1 cellular context compared by ENCODE assay signal in the genomic region with DNA sequence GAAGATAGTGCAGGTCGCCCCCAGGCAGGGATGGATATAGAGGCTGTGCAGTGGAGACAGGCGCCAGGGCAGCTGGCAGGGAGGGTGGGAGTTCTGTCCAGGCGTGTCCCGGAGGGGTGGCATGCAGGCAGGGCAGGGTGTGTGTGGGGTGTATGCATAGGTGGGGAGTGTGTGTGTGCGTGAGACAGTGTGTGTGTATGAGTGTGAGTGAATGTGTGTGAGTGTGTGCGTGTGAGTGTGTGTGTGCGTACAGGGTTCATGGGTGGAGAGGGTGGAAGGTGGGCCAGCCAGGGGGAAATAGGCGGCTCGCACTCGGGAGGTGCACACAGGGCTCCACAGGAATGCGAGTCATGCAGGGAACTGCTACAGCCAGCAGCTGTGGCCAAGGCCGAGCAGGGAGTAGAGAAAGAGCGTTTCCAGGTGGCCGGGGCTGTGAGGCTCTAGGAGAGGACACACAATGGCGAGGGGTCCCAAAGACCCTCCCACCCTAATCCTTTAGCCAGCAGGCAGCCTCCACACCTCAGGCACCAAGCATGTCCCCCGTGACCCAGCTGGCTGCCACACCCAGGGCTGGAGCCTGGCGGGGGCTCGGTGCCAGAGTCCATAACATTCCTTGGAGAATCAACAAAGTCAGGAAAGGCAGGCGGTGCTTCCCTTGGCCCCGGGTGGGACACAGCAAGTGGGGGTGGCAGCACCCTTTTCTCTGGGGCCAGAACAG.
TF ChIP-seq lines count a peak whose summit lies in the region.

No MANE protein-coding gene starts in this region.

TF ChIP-seq in HepG2, 621 proteins besides CTCF, POLR2A, EP300 and RAD21 (continued from another document and continues in another):
- TF ChIP-seq ZNF761 (CRISPR knock-in tag; conservative IDR thresholded peaks at IDR 0.05) (0 out of 2 replicates have a peak, but pooled peaks have one; percentile 40), POGZ (CRISPR knock-in tag; IDR thresholded peaks at IDR 0.05) (0 out of 2 replicates have a peak, but pooled peaks have one; percentile 24), ZBTB38 (CRISPR knock-in tag; IDR thresholded peaks at IDR 0.05) (no peak; the same call in 1 of the 2 replicates), ARNT (IDR thresholded peaks at IDR 0.05) (no peak), RBFOX2 (IDR thresholded peaks at IDR 0.05; ENCODE audit: low read depth, low read length) (peak; percentile 44), ATM (IDR thresholded peaks at IDR 0.05; ENCODE audit: borderline replicate concordance) (0 out of 2 replicates have a peak, but pooled peaks have one; percentile 53), KAT8 (CRISPR knock-in tag; IDR thresholded peaks at IDR 0.05) (peak; percentile 57), NPAS2 (CRISPR knock-in tag; IDR thresholded peaks at IDR 0.05; ENCODE audit: borderline replicate concordance) (no peak), ARNTL (CRISPR knock-in tag; IDR thresholded peaks at IDR 0.05) (no peak), ZNF543 (CRISPR knock-in tag; IDR thresholded peaks at IDR 0.05) (peak; percentile 53), AHR (CRISPR knock-in tag; IDR thresholded peaks at IDR 0.05) (peak; percentile 16; the same call in 1 of the 2 replicates), MTF1 (CRISPR knock-in tag; IDR thresholded peaks at IDR 0.05) (no peak), ZNF549 (CRISPR knock-in tag; IDR thresholded peaks at IDR 0.05) (no peak), ZNF781 (CRISPR knock-in tag; IDR thresholded peaks at IDR 0.05; ENCODE audit: borderline replicate concordance, not compliant biosample characterization) (no peak), CCAR2 (optimal IDR thresholded peaks at IDR 0.05; ENCODE audit: low read depth, low read length) (no peak), ZNF296 (CRISPR knock-in tag; conservative IDR thresholded peaks at IDR 0.05) (peak; percentile 33; the same call in 1 of the 2 replicates), WIZ (CRISPR knock-in tag; IDR thresholded peaks at IDR 0.05) (no peak), ZFP1 (CRISPR knock-in tag; IDR thresholded peaks at IDR 0.05) (no peak), ZNF292 (CRISPR knock-in tag; IDR thresholded peaks at IDR 0.05; ENCODE audit: borderline replicate concordance, low read depth) (peak; percentile 16; the same call in 1 of the 2 replicates), ZNF678 (CRISPR knock-in tag; IDR thresholded peaks at IDR 0.05) (no peak), ZBTB42 (CRISPR knock-in tag; IDR thresholded peaks at IDR 0.05) (no peak), SP5 (CRISPR knock-in tag; IDR thresholded peaks at IDR 0.05; ENCODE audit: borderline replicate concordance, low read depth) (0 out of 2 replicates have a peak, but pooled peaks have one; percentile 46), ISX (CRISPR knock-in tag; conservative IDR thresholded peaks at IDR 0.05) (no peak), MTF2 (CRISPR knock-in tag; IDR thresholded peaks at IDR 0.05; ENCODE audit: borderline replicate concordance) (no peak), ZNF567 (CRISPR knock-in tag; IDR thresholded peaks at IDR 0.05; ENCODE audit: borderline replicate concordance) (no peak), ZNF550 (CRISPR knock-in tag; IDR thresholded peaks at IDR 0.05; ENCODE audit: borderline replicate concordance) (peak; percentile 45; the same call in 1 of the 2 replicates), ZNF180 (CRISPR knock-in tag; IDR thresholded peaks at IDR 0.05; ENCODE audit: borderline replicate concordance, low read depth) (no peak), HDAC1 (CRISPR knock-in tag; IDR thresholded peaks at IDR 0.05) (peak; percentile 62), ZNF441 (CRISPR knock-in tag; IDR thresholded peaks at IDR 0.05; ENCODE audit: borderline replicate concordance) (no peak), PCBP2 (optimal IDR thresholded peaks at IDR 0.05; ENCODE audit: low read depth, low read length, poor library complexity, severe bottlenecking) (no peak), ZNF776 (CRISPR knock-in tag; IDR thresholded peaks at IDR 0.05) (no peak), ZNF619 (CRISPR knock-in tag; IDR thresholded peaks at IDR 0.05) (peak; percentile 22; the same call in 1 of the 2 replicates), STAT5B (CRISPR knock-in tag; IDR thresholded peaks at IDR 0.05) (no peak), SMARCE1 (IDR thresholded peaks at IDR 0.05; ENCODE audit: borderline replicate concordance) (no peak), REPIN1 (CRISPR knock-in tag; IDR thresholded peaks at IDR 0.05; ENCODE audit: borderline replicate concordance, low read depth) (no peak; the same call in 1 of the 2 replicates), LCORL (IDR thresholded peaks at IDR 0.05) (no peak), LCORL (CRISPR knock-in tag; IDR thresholded peaks at IDR 0.05) (peak; percentile 85), ZNF614 (CRISPR knock-in tag; IDR thresholded peaks at IDR 0.05; ENCODE audit: borderline replicate concordance) (no peak), MED8 (CRISPR knock-in tag; IDR thresholded peaks at IDR 0.05; ENCODE audit: insufficient replicate concordance) (no peak), ZKSCAN8 (CRISPR knock-in tag; IDR thresholded peaks at IDR 0.05; ENCODE audit: borderline replicate concordance) (no peak), ZFP36 (IDR thresholded peaks at IDR 0.05; ENCODE audit: borderline replicate concordance, low read depth, low read length, partially characterized antibody) (no peak), GATA4 (IDR thresholded peaks at IDR 0.05; ENCODE audit: borderline replicate concordance, low read depth) (no peak), HOXA9 (CRISPR knock-in tag; IDR thresholded peaks at IDR 0.05; ENCODE audit: borderline replicate concordance) (no peak), ZNF558 (CRISPR knock-in tag; IDR thresholded peaks at IDR 0.05; ENCODE audit: borderline replicate concordance) (no peak; the same call in 1 of the 2 replicates), ZNF746 (CRISPR knock-in tag; IDR thresholded peaks at IDR 0.05) (peak; percentile 22; the same call in 1 of the 2 replicates)
- TF ChIP-seq, protein P1, sequence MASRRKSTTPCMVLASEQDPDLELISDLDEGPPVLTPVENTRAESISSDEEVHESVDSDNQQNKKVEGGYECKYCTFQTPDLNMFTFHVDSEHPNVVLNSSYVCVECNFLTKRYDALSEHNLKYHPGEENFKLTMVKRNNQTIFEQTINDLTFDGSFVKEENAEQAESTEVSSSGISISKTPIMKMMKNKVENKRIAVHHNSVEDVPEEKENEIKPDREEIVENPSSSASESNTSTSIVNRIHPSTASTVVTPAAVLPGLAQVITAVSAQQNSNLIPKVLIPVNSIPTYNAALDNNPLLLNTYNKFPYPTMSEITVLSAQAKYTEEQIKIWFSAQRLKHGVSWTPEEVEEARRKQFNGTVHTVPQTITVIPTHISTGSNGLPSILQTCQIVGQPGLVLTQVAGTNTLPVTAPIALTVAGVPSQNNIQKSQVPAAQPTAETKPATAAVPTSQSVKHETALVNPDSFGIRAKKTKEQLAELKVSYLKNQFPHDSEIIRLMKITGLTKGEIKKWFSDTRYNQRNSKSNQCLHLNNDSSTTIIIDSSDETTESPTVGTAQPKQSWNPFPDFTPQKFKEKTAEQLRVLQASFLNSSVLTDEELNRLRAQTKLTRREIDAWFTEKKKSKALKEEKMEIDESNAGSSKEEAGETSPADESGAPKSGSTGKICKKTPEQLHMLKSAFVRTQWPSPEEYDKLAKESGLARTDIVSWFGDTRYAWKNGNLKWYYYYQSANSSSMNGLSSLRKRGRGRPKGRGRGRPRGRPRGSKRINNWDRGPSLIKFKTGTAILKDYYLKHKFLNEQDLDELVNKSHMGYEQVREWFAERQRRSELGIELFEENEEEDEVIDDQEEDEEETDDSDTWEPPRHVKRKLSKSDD (CRISPR knock-in tag; IDR thresholded peaks at IDR 0.05; ENCODE audit: low read depth), result no peak; the same call in 1 of the 2 replicates
- TF ChIP-seq, protein P2, sequence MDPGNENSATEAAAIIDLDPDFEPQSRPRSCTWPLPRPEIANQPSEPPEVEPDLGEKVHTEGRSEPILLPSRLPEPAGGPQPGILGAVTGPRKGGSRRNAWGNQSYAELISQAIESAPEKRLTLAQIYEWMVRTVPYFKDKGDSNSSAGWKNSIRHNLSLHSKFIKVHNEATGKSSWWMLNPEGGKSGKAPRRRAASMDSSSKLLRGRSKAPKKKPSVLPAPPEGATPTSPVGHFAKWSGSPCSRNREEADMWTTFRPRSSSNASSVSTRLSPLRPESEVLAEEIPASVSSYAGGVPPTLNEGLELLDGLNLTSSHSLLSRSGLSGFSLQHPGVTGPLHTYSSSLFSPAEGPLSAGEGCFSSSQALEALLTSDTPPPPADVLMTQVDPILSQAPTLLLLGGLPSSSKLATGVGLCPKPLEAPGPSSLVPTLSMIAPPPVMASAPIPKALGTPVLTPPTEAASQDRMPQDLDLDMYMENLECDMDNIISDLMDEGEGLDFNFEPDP (CRISPR knock-in tag; conservative IDR thresholded peaks at IDR 0.05), result no peak
- TF ChIP-seq, protein P3, sequence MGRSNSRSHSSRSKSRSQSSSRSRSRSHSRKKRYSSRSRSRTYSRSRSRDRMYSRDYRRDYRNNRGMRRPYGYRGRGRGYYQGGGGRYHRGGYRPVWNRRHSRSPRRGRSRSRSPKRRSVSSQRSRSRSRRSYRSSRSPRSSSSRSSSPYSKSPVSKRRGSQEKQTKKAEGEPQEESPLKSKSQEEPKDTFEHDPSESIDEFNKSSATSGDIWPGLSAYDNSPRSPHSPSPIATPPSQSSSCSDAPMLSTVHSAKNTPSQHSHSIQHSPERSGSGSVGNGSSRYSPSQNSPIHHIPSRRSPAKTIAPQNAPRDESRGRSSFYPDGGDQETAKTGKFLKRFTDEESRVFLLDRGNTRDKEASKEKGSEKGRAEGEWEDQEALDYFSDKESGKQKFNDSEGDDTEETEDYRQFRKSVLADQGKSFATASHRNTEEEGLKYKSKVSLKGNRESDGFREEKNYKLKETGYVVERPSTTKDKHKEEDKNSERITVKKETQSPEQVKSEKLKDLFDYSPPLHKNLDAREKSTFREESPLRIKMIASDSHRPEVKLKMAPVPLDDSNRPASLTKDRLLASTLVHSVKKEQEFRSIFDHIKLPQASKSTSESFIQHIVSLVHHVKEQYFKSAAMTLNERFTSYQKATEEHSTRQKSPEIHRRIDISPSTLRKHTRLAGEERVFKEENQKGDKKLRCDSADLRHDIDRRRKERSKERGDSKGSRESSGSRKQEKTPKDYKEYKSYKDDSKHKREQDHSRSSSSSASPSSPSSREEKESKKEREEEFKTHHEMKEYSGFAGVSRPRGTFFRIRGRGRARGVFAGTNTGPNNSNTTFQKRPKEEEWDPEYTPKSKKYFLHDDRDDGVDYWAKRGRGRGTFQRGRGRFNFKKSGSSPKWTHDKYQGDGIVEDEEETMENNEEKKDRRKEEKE (IDR thresholded peaks at IDR 0.05), result no peak
- TF ChIP-seq, protein P4, sequence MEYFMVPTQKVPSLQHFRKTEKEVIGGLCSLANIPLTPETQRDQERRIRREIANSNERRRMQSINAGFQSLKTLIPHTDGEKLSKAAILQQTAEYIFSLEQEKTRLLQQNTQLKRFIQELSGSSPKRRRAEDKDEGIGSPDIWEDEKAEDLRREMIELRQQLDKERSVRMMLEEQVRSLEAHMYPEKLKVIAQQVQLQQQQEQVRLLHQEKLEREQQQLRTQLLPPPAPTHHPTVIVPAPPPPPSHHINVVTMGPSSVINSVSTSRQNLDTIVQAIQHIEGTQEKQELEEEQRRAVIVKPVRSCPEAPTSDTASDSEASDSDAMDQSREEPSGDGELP (IDR thresholded peaks at IDR 0.05; ENCODE audit: borderline replicate concordance, low read depth), result peak; percentile 96
- TF ChIP-seq, protein P5, sequence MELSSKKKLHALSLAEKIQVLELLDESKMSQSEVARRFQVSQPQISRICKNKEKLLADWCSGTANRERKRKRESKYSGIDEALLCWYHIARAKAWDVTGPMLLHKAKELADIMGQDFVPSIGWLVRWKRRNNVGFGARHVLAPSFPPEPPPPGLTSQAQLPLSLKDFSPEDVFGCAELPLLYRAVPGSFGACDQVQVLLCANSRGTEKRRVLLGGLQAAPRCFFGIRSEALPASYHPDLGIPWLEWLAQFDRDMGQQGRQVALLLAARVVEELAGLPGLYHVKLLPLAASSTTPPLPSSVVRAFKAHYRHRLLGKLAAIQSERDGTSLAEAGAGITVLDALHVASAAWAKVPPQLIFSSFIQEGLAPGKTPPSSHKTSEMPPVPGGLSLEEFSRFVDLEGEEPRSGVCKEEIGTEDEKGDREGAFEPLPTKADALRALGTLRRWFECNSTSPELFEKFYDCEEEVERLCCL (CRISPR knock-in tag; IDR thresholded peaks at IDR 0.05; ENCODE audit: borderline replicate concordance), result 0 out of 2 replicates have a peak, but pooled peaks have one; percentile 32
- TF ChIP-seq, protein P6, sequence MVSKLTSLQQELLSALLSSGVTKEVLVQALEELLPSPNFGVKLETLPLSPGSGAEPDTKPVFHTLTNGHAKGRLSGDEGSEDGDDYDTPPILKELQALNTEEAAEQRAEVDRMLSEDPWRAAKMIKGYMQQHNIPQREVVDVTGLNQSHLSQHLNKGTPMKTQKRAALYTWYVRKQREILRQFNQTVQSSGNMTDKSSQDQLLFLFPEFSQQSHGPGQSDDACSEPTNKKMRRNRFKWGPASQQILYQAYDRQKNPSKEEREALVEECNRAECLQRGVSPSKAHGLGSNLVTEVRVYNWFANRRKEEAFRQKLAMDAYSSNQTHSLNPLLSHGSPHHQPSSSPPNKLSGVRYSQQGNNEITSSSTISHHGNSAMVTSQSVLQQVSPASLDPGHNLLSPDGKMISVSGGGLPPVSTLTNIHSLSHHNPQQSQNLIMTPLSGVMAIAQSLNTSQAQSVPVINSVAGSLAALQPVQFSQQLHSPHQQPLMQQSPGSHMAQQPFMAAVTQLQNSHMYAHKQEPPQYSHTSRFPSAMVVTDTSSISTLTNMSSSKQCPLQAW (CRISPR knock-in tag; IDR thresholded peaks at IDR 0.05), result 0 out of 2 replicates have a peak, but pooled peaks have one; percentile 76
- TF ChIP-seq, protein P7, sequence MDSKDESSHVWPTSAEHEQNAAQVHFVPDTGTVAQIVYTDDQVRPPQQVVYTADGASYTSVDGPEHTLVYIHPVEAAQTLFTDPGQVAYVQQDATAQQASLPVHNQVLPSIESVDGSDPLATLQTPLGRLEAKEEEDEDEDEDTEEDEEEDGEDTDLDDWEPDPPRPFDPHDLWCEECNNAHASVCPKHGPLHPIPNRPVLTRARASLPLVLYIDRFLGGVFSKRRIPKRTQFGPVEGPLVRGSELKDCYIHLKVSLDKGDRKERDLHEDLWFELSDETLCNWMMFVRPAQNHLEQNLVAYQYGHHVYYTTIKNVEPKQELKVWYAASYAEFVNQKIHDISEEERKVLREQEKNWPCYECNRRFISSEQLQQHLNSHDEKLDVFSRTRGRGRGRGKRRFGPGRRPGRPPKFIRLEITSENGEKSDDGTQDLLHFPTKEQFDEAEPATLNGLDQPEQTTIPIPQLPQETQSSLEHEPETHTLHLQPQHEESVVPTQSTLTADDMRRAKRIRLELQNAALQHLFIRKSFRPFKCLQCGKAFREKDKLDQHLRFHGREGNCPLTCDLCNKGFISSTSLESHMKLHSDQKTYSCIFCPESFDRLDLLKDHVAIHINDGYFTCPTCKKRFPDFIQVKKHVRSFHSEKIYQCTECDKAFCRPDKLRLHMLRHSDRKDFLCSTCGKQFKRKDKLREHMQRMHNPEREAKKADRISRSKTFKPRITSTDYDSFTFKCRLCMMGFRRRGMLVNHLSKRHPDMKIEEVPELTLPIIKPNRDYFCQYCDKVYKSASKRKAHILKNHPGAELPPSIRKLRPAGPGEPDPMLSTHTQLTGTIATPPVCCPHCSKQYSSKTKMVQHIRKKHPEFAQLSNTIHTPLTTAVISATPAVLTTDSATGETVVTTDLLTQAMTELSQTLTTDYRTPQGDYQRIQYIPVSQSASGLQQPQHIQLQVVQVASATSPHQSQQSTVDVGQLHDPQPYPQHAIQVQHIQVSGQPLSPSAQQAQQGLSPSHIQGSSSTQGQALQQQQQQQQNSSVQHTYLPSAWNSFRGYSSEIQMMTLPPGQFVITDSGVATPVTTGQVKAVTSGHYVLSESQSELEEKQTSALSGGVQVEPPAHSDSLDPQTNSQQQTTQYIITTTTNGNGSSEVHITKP (CRISPR knock-in tag; IDR thresholded peaks at IDR 0.05; ENCODE audit: low read depth), result peak; percentile 47; the same call in 1 of the 2 replicates
